Comparison of ENCODE assay signal across 10 cellular contexts in genomic region chr17:7295230-7296180, GRCh38. TPM values are rescaled to one million over a fixed set of nuclear protein-coding genes. Genes with fewer than 3 reads are reported as not detected.
DNase-seq lines count a peak whose midpoint lies in the region; ATAC-seq, FAIRE-seq and TF ChIP-seq lines count a peak whose summit lies in the region.
"Had no signal": no experiment of that assay in that cellular context is flagged by ENCODE, and none has a peak within 500 bp of the region (broad histone marks: within the 10 kb centered on the region; RNA-seq: fewer than 3 reads in every experiment).

No MANE protein-coding gene starts in this region.

- H3K27me3 Mint-ChIP-seq in activated T-cell treated with anti-CD3 and anti-CD28 coated beads, Interleukin-2, amount 50 U/mL, for 4 hours (ENCODE audit: low read depth) = peaks cover 30% of the 10 kb centered on the region
- peaks cover 36% of the 10 kb centered on the region for H3K27me3 Mint-ChIP-seq in activated CD8-positive, alpha-beta T cell treated with anti-CD3 and anti-CD28 coated beads, Interleukin-2, amount 10 ng/mL, durations not matched to agents 7 days and 5 days (ENCODE audit: low read depth)

- peaks cover 15 to 34% of the 10 kb centered on the region in 2 donors for H3K4me1 ChIP-seq in thoracic aorta (ENCODE audit: control insufficient read depth in 1 of 2, low read depth in 2 of 2)

- no peak for DNase-seq in activated T-cell treated with anti-CD3 and anti-CD28 coated beads, Interleukin-2, amount 50 U/mL, for 4 hours
- DNase-seq in activated T-cell treated with anti-CD3 and anti-CD28 coated beads for 4 hours (no peak), islet precursor cell (peak; percentile 60), thoracic aorta (ENCODE audit: low spot score) (no peak), SIG-M5 treated with dmso at 0.1 percent for 504 hours (lab: John Stamatoyannopoulos, UW; ENCODE audit: unreplicated experiment) (no peak), HuH-7.5 (ENCODE audit: low spot score) (no peak), urothelium cell line (ENCODE audit: low spot score) (no peak)
- DNase-seq in activated CD8-positive, alpha-beta T cell treated with anti-CD3 and anti-CD28 coated beads, Interleukin-2, amount 10 ng/mL, durations not matched to agents 7 days and 5 days = no peak

- peaks cover 19% of the 10 kb centered on the region for H3K4me1 Mint-ChIP-seq in activated T-cell treated with anti-CD3 and anti-CD28 coated beads, Interleukin-2, amount 50 U/mL, for 4 hours (ENCODE audit: low read depth)
- H3K4me1 Mint-ChIP-seq in activated CD8-positive, alpha-beta T cell treated with anti-CD3 and anti-CD28 coated beads, Interleukin-2, amount 10 ng/mL, durations not matched to agents 7 days and 5 days (ENCODE audit: low read depth) = peaks cover 30% of the 10 kb centered on the region

- no peaks in the 10 kb centered on the region for H3K9me3 ChIP-seq in thoracic aorta

- no peaks in the 10 kb centered on the region for H3K36me3 Mint-ChIP-seq in activated T-cell treated with anti-CD3 and anti-CD28 coated beads, Interleukin-2, amount 50 U/mL, for 4 hours (ENCODE audit: insufficient read depth)
- H3K36me3 Mint-ChIP-seq in activated CD8-positive, alpha-beta T cell treated with anti-CD3 and anti-CD28 coated beads, Interleukin-2, amount 10 ng/mL, durations not matched to agents 7 days and 5 days (ENCODE audit: low read depth) = no peaks in the 10 kb centered on the region

- H3K36me3 ChIP-seq in thoracic aorta = no peaks in the 10 kb centered on the region

- H3K27ac Mint-ChIP-seq in activated CD8-positive, alpha-beta T cell treated with anti-CD3 and anti-CD28 coated beads, Interleukin-2, amount 10 ng/mL, durations not matched to agents 7 days and 5 days = no peak overlapping the region

- no peak for TF ChIP-seq CTCF in thoracic aorta (IDR thresholded peaks at IDR 0.05)

- POLR2A ChIA-PET in activated CD8-positive, alpha-beta T cell treated with anti-CD3 and anti-CD28 coated beads, Interleukin-2, amount 10 ng/mL, durations not matched to agents 7 days and 5 days (lab: Charles Lee) = interaction anchor here (0.9 to 1.3 kb wide), 2 partner anchors 57 to 260 kb away, joined by 3 read pairs; partner anchors contain the start of gene SLC16A13

- peak overlapping the region; percentile 72 for H3K4me3 Mint-ChIP-seq in activated T-cell treated with anti-CD3 and anti-CD28 coated beads, Interleukin-2, amount 50 U/mL, for 4 hours
- H3K4me3 Mint-ChIP-seq in activated CD8-positive, alpha-beta T cell treated with anti-CD3 and anti-CD28 coated beads, Interleukin-2, amount 10 ng/mL, durations not matched to agents 7 days and 5 days = peak overlapping the region; percentile 71

- no peak for FAIRE-seq in urothelium cell line (lab: Jason Lieb, UNC)
- FAIRE-seq: colon had no signal

- ATAC-seq in activated T-cell treated with anti-CD3 and anti-CD28 coated beads, Interleukin-2, amount 50 U/mL, for 4 hours = no peak
- no peak for ATAC-seq in activated CD8-positive, alpha-beta T cell treated with anti-CD3 and anti-CD28 coated beads, Interleukin-2, amount 10 ng/mL, durations not matched to agents 7 days and 5 days
- ATAC-seq in thoracic aorta (ENCODE audit: insufficient number of reproducible peaks, low FRiP score, low read depth) = no peak

- H3K9me3 Mint-ChIP-seq in activated T-cell treated with anti-CD3 and anti-CD28 coated beads, Interleukin-2, amount 50 U/mL, for 4 hours = no peaks in the 10 kb centered on the region
- H3K9me3 Mint-ChIP-seq in activated CD8-positive, alpha-beta T cell treated with anti-CD3 and anti-CD28 coated beads, Interleukin-2, amount 10 ng/mL, durations not matched to agents 7 days and 5 days (ENCODE audit: insufficient read depth) = no peaks in the 10 kb centered on the region

- H3K4me3 ChIP-seq in thoracic aorta = peak overlapping the region; percentile 56

- H3K27me3 ChIP-seq in thoracic aorta (replicated peaks; ENCODE audit: insufficient read depth) = peaks cover 5% of the 10 kb centered on the region

- CTCF ChIA-PET in activated CD8-positive, alpha-beta T cell treated with anti-CD3 and anti-CD28 coated beads, Interleukin-2, amount 10 ng/mL, durations not matched to agents 7 days and 5 days (lab: Charles Lee) = interaction anchor here (1.0 to 4.8 kb wide), 19 partner anchors 7 to 291 kb away, joined by 3 to 81 read pairs (median 6); partner anchors contain the start of genes ACADVL, ACAP1, DLG4 and NEURL4

- no peak overlapping the region for H3K27ac ChIP-seq in thoracic aorta

RNA-seq across cellular contexts. Expression of gene YBX2, which starts 1.1 kb away (rescaled TPM):
- total RNA-seq in activated T-cell treated with anti-CD3 and anti-CD28 coated beads, Interleukin-2, amount 50 U/mL, for 4 hours = under 1 TPM in 1 of 3 donors, not detected in 2; 0.18 TPM
- total RNA-seq in activated CD8-positive, alpha-beta T cell treated with anti-CD3 and anti-CD28 coated beads, Interleukin-2, amount 10 ng/mL, durations not matched to agents 7 days and 5 days = under 1 TPM; 0.37 to 0.66 TPM
- total RNA-seq in thoracic aorta = not detected

RNA-seq across cellular contexts. Expression of gene EIF5A, which starts 11.9 kb away (rescaled TPM):
- total RNA-seq in activated T-cell treated with anti-CD3 and anti-CD28 coated beads, Interleukin-2, amount 50 U/mL, for 4 hours = 1,000 to 10,000 TPM; 1,821 to 1,965 (median 1,822) TPM
- total RNA-seq in activated CD8-positive, alpha-beta T cell treated with anti-CD3 and anti-CD28 coated beads, Interleukin-2, amount 10 ng/mL, durations not matched to agents 7 days and 5 days = 100 to 1,000 TPM; 685 to 690 TPM
- total RNA-seq in thoracic aorta = 100 to 1,000 TPM; 118 to 130 TPM

RNA-seq across cellular contexts. Expression of gene SLC2A4, which starts 14.0 kb away (rescaled TPM):
- under 1 TPM; 0.16 to 0.58 (median 0.24) TPM for total RNA-seq in activated T-cell treated with anti-CD3 and anti-CD28 coated beads, Interleukin-2, amount 50 U/mL, for 4 hours
- not detected for total RNA-seq in activated CD8-positive, alpha-beta T cell treated with anti-CD3 and anti-CD28 coated beads, Interleukin-2, amount 10 ng/mL, durations not matched to agents 7 days and 5 days
- total RNA-seq in thoracic aorta = 1 to 10 TPM; 1.2 to 7.7 TPM

RNA-seq across cellular contexts. Expression of gene GPS2, which starts 19.7 kb away (rescaled TPM):
- total RNA-seq in activated T-cell treated with anti-CD3 and anti-CD28 coated beads, Interleukin-2, amount 50 U/mL, for 4 hours = 10 to 100 TPM; 80.6 to 92.8 (median 87.1) TPM
- 10 to 100 TPM; 86.3 to 88.0 TPM for total RNA-seq in activated CD8-positive, alpha-beta T cell treated with anti-CD3 and anti-CD28 coated beads, Interleukin-2, amount 10 ng/mL, durations not matched to agents 7 days and 5 days
- total RNA-seq in thoracic aorta = 10 to 100 TPM; 66.5 to 100.0 TPM

RNA-seq across cellular contexts. Expression of gene CLDN7, which starts 33.2 kb away (rescaled TPM):
- total RNA-seq in activated T-cell treated with anti-CD3 and anti-CD28 coated beads, Interleukin-2, amount 50 U/mL, for 4 hours = 1 to 10 TPM in 2 of 3 donors, under 1 TPM in 1; 0.65 to 1.8 (median 1.7) TPM
- total RNA-seq in activated CD8-positive, alpha-beta T cell treated with anti-CD3 and anti-CD28 coated beads, Interleukin-2, amount 10 ng/mL, durations not matched to agents 7 days and 5 days = 1 to 10 TPM; 1.1 to 1.3 TPM
- under 1 TPM in 1 of 2 donors, not detected in 1; 0.41 TPM for total RNA-seq in thoracic aorta
- total RNA-seq: SK-MEL-5 had no signal

Comparison
In these comparisons a context has a peak if more than half of its experiments do, and no peak if none do; other contexts are left out.
1. RNA of gene EIF5A, which starts 11.9 kb away (total RNA-seq): 1,821 to 1,965 TPM in activated T-cell treated with anti-CD3 and anti-CD28 coated beads, Interleukin-2, amount 50 U/mL, for 4 hours and 685 to 690 TPM in activated CD8-positive, alpha-beta T cell treated with anti-CD3 and anti-CD28 coated beads, Interleukin-2, amount 10 ng/mL, durations not matched to agents 7 days and 5 days; 118 to 130 TPM in thoracic aorta; every median in the first group is over 4 times any median in the second.